1 cellular context compared by ENCODE assay signal in the genomic region with DNA sequence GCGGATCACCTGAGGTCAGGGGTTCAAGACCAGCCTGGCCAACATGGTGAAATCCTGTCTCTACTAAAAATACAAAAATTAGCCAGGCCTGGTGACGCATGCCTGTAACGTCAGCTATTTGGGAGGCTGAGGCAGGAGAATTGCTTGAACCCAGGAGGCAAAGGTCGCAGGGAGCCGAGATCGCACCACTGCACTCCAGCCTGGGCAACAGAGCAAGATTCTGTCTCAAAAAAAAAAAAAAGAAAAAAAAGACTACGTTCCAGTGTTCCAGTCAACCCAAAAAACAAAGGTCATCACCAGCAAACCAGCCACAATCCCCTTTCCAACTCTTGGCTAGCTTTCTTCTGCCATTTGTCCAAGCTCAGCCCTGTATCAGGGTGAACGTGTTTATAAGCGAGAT.
TF ChIP-seq lines count a peak whose summit lies in the region.

No MANE protein-coding gene starts in this region.

TF ChIP-seq in liver, 16 proteins besides CTCF, POLR2A, EP300 and RAD21:
- peak; percentile 71 for TF ChIP-seq NR2F2 (IDR thresholded peaks at IDR 0.05)
